Comparison of ENCODE assay signal across 13 cellular contexts in genomic region chrX:34653811-34654210, GRCh38. TPM values are rescaled to one million over a fixed set of nuclear protein-coding genes. Genes with fewer than 3 reads are reported as not detected.
DNase-seq lines count a peak whose midpoint lies in the region; ATAC-seq and TF ChIP-seq lines count a peak whose summit lies in the region.
"Had no signal": no experiment of that assay in that cellular context is flagged by ENCODE, and none has a peak within 500 bp of the region (broad histone marks: within the 10 kb centered on the region; RNA-seq: fewer than 3 reads in every experiment).

No MANE protein-coding gene starts in this region.

- CTCF ChIA-PET in Calu3 (lab: Charles Lee), result interaction anchor here (0.9 kb wide), 1 partner anchor 62 kb away, joined by 3 read pairs; no protein-coding TSS in a partner anchor

- H3K36me3 Mint-ChIP-seq in Calu3 (ENCODE audit: insufficient read depth, unreplicated experiment) (peaks cover 45% of the 10 kb centered on the region), progenitor cell of endocrine pancreas (ENCODE audit: insufficient read depth) (peaks cover 6% of the 10 kb centered on the region)
- no peaks in the 10 kb centered on the region for H3K36me3 Mint-ChIP-seq in stimulated activated effector memory CD8-positive, alpha-beta T cell treated with anti-CD3 and anti-CD28 coated beads, Interleukin-12 subunit alpha, Interleukin-12 subunit beta, amount 100 ng/mL, for 72 hours
- H3K36me3 Mint-ChIP-seq: CD8-positive, alpha-beta T cell had no signal

- no peak for ATAC-seq in HG03520 (IDR thresholded peaks at IDR 0.05; ENCODE audit: unreplicated experiment)
- no peak for ATAC-seq in stimulated activated effector memory CD8-positive, alpha-beta T cell treated with anti-CD3 and anti-CD28 coated beads, Interleukin-12 subunit alpha, Interleukin-12 subunit beta, amount 100 ng/mL, for 72 hours
- ATAC-seq: CD8-positive, alpha-beta T cell; GM12878 had no signal

- H3K9me2 ChIP-seq in Karpas-422 (replicated peaks; ENCODE audit: insufficient read depth, low read length), result no peaks in the 10 kb centered on the region

- H3K4me3 ChIP-seq in WI38 (ENCODE audit: low read depth, low read length) (peak overlapping the region; percentile 74), foreskin fibroblast (ENCODE audit: low read depth in 1 of 2, low read length in 2 of 2) (peak overlapping the region; percentile 71 to 79), Karpas-422 (ENCODE audit: low read length) (no peak overlapping the region)
- H3K4me3 ChIP-seq: GM12878 had no signal

- no peak overlapping the region for H3K9ac ChIP-seq in Karpas-422 (ENCODE audit: low read length)

- no peak overlapping the region for H3K4me2 ChIP-seq in Karpas-422 (ENCODE audit: low read depth, low read length, poor library complexity, severe bottlenecking)

- H3K9me3 Mint-ChIP-seq in Calu3 (ENCODE audit: low read depth, unreplicated experiment) (no peaks in the 10 kb centered on the region), progenitor cell of endocrine pancreas (ENCODE audit: low read depth) (peaks cover 5% of the 10 kb centered on the region)
- H3K9me3 Mint-ChIP-seq in stimulated activated effector memory CD8-positive, alpha-beta T cell treated with anti-CD3 and anti-CD28 coated beads, Interleukin-12 subunit alpha, Interleukin-12 subunit beta, amount 100 ng/mL, for 72 hours, result peaks cover 9% of the 10 kb centered on the region
- H3K9me3 Mint-ChIP-seq: CD8-positive, alpha-beta T cell had no signal

- BruUV-seq in Calu3 (replicated peaks; lab: Mats Ljungman, UMichigan), result no TSS peak

- H3K27ac Mint-ChIP-seq in Calu3 (ENCODE audit: unreplicated experiment) (peak overlapping the region; percentile 97), progenitor cell of endocrine pancreas (peak overlapping the region; percentile 93)
- H3K27ac Mint-ChIP-seq in stimulated activated effector memory CD8-positive, alpha-beta T cell treated with anti-CD3 and anti-CD28 coated beads, Interleukin-12 subunit alpha, Interleukin-12 subunit beta, amount 100 ng/mL, for 72 hours, result no peak overlapping the region
- H3K27ac Mint-ChIP-seq: CD8-positive, alpha-beta T cell had no signal

- intact Hi-C loops in Calu3 (cut with micrococcal nuclease; ENCODE audit: unreplicated experiment), result loop anchor here (10.0 kb wide), 2 partner anchors 231 to 791 kb away; no protein-coding TSS in a partner anchor

- H3K4me3 Mint-ChIP-seq in Calu3 (ENCODE audit: low read depth, unreplicated experiment) (peak overlapping the region; percentile 96), progenitor cell of endocrine pancreas (ENCODE audit: low read depth) (peak overlapping the region; percentile 90)
- no peak overlapping the region for H3K4me3 Mint-ChIP-seq in stimulated activated effector memory CD8-positive, alpha-beta T cell treated with anti-CD3 and anti-CD28 coated beads, Interleukin-12 subunit alpha, Interleukin-12 subunit beta, amount 100 ng/mL, for 72 hours
- H3K4me3 Mint-ChIP-seq: CD8-positive, alpha-beta T cell had no signal

- H3K79me2 ChIP-seq in Karpas-422 (ENCODE audit: low read length), result no peaks in the 10 kb centered on the region

- H4K20me1 ChIP-seq in Karpas-422 (ENCODE audit: insufficient read depth, low read depth, low read length), result no peaks in the 10 kb centered on the region

- H3K36me3 ChIP-seq in Karpas-422 (ENCODE audit: insufficient read depth, low read length), result no peaks in the 10 kb centered on the region

- H3K4me1 Mint-ChIP-seq in Calu3 (ENCODE audit: low read depth, unreplicated experiment) (peaks cover 9% of the 10 kb centered on the region), progenitor cell of endocrine pancreas (ENCODE audit: low read depth) (peaks cover 31% of the 10 kb centered on the region)
- H3K4me1 Mint-ChIP-seq in stimulated activated effector memory CD8-positive, alpha-beta T cell treated with anti-CD3 and anti-CD28 coated beads, Interleukin-12 subunit alpha, Interleukin-12 subunit beta, amount 100 ng/mL, for 72 hours, result no peaks in the 10 kb centered on the region

- no peak for DNase-seq in Calu3
- no peak for DNase-seq in foreskin fibroblast
- DNase-seq in progenitor cell of endocrine pancreas (ENCODE audit: low spot score, unreplicated experiment), result no peak
- no peak for DNase-seq in Karpas-422
- DNase-seq in NK-92 treated with Interleukin-12 subunit alpha and Interleukin-12 subunit beta, amount 100 ng/mL, for 24 hours (lab: John Stamatoyannopoulos, UW), result no peak
- no peak for DNase-seq in stimulated activated effector memory CD8-positive, alpha-beta T cell treated with anti-CD3 and anti-CD28 coated beads, Interleukin-12 subunit alpha, Interleukin-12 subunit beta, amount 100 ng/mL, for 72 hours (ENCODE audit: low spot score in 2 of 2)
- DNase-seq: anterior cingulate cortex; CD8-positive, alpha-beta T cell; NCI-H226; nucleus accumbens had no signal

- H2AFZ ChIP-seq in Karpas-422 (ENCODE audit: low read length), result no peak overlapping the region

- H3K27ac ChIP-seq in Karpas-422 (ENCODE audit: low read length), result no peak overlapping the region

- H3K27me3 Mint-ChIP-seq in Calu3 (ENCODE audit: unreplicated experiment) (no peaks in the 10 kb centered on the region), progenitor cell of endocrine pancreas (peaks cover 13% of the 10 kb centered on the region)

- peaks cover 6% of the 10 kb centered on the region for H3K9me3 ChIP-seq in Karpas-422 (ENCODE audit: low read length)

- no peaks in the 10 kb centered on the region for H3K27me3 ChIP-seq in Karpas-422 (ENCODE audit: low read length)

- no peaks in the 10 kb centered on the region for H3K4me1 ChIP-seq in Karpas-422 (ENCODE audit: low read length)

- TF ChIP-seq CTCF in Calu3 (IDR thresholded peaks at IDR 0.05; ENCODE audit: unreplicated experiment) (no peak), WI38 (IDR thresholded peaks at IDR 0.05; ENCODE audit: low read depth, low read length) (no peak), foreskin fibroblast (IDR thresholded peaks at IDR 0.05; ENCODE audit: low read depth, low read length) (no peak), progenitor cell of endocrine pancreas (IDR thresholded peaks at IDR 0.05; ENCODE audit: unreplicated experiment) (no peak)

RNA-seq across cellular contexts. Expression of gene TMEM47, which starts 3.3 kb away (rescaled TPM):
- total RNA-seq in Calu3 (2022) (80.9 and 99.6 TPM in 2 replicates), progenitor cell of endocrine pancreas (16.8 and 19.1 TPM in 2 replicates)
- total RNA-seq in Karpas-422 (2014; rRNA removed; shearing (Covaris generic); ENCODE audit: low replicate concordance), result not detected in 2 replicates
- total RNA-seq: CD8-positive, alpha-beta T cell had no signal

Comparison
In these comparisons a context has a peak if more than half of its experiments do, and no peak if none do; other contexts are left out.
1. RNA of gene TMEM47, which starts 3.3 kb away (total RNA-seq): 80.9 to 99.6 TPM in Calu3 and 16.8 to 19.1 TPM in progenitor cell of endocrine pancreas; not detected in Karpas-422; every median in the first group is over 10 times any median in the second.